1 cellular context compared by ENCODE assay signal in genomic region chr19:1400281-1401137, GRCh38.
A peak's percentile ranks its signal among the peaks of the same experiment; 100 is the strongest.
TF ChIP-seq lines count a peak whose summit lies in the region.

No MANE protein-coding gene starts in this region.

TF ChIP-seq in HepG2, 621 proteins besides CTCF, POLR2A, EP300 and RAD21 (continued from another document and continues in another):
- no peak for TF ChIP-seq FOXP1 (IDR thresholded peaks at IDR 0.05)
- peak; percentile 11; the same call in 1 of the 2 replicates for TF ChIP-seq FOXP1 (CRISPR knock-in tag; IDR thresholded peaks at IDR 0.05)
- TF ChIP-seq SMAD9 (CRISPR knock-in tag; IDR thresholded peaks at IDR 0.05): no peak
- TF ChIP-seq ASH2L (IDR thresholded peaks at IDR 0.05; ENCODE audit: insufficient read length, low read depth, low read length): no peak
- no peak for TF ChIP-seq BHLHE40 (IDR thresholded peaks at IDR 0.05; ENCODE audit: low read length)
- TF ChIP-seq MAF1 (CRISPR knock-in tag; IDR thresholded peaks at IDR 0.05; ENCODE audit: borderline replicate concordance): no peak
- no peak for TF ChIP-seq FOXK2 (IDR thresholded peaks at IDR 0.05)
- no peak; the same call in 1 of the 2 replicates for TF ChIP-seq HOXA5 (CRISPR knock-in tag; IDR thresholded peaks at IDR 0.05)
- peak; percentile 100 for TF ChIP-seq ZMYM3 (CRISPR knock-in tag; IDR thresholded peaks at IDR 0.05)
- TF ChIP-seq AKNA (CRISPR knock-in tag; IDR thresholded peaks at IDR 0.05; ENCODE audit: borderline replicate concordance): no peak
- no peak for TF ChIP-seq GRHL1 (CRISPR knock-in tag; conservative IDR thresholded peaks at IDR 0.05)
- TF ChIP-seq KLF16 (CRISPR knock-in tag; IDR thresholded peaks at IDR 0.05): peak in 1 of 2 experiments; percentile 42; a peak in 2 of 4 replicates
- peak; percentile 68 for TF ChIP-seq UBTF (CRISPR knock-in tag; IDR thresholded peaks at IDR 0.05)
- no peak for TF ChIP-seq JUNB (CRISPR knock-in tag; IDR thresholded peaks at IDR 0.05; ENCODE audit: borderline replicate concordance)
- no peak for TF ChIP-seq STAT5B (CRISPR knock-in tag; IDR thresholded peaks at IDR 0.05)
- TF ChIP-seq FOXA3 (CRISPR knock-in tag; IDR thresholded peaks at IDR 0.05): peak; percentile 61; the same call in 1 of the 2 replicates
- TF ChIP-seq PLSCR1 (CRISPR knock-in tag; IDR thresholded peaks at IDR 0.05; ENCODE audit: borderline replicate concordance): no peak
- no peak for TF ChIP-seq ZFP37 (CRISPR knock-in tag; IDR thresholded peaks at IDR 0.05; ENCODE audit: borderline replicate concordance)
- TF ChIP-seq NR2F1 (CRISPR knock-in tag; IDR thresholded peaks at IDR 0.05): peak in 1 of 2 experiments; percentile 36; a peak in 1 of 4 replicates
- no peak for TF ChIP-seq ZFP41 (CRISPR knock-in tag; IDR thresholded peaks at IDR 0.05; ENCODE audit: borderline replicate concordance)
- 0 out of 2 replicates have a peak, but pooled peaks have one; percentile 47 for TF ChIP-seq ZNF124 (CRISPR knock-in tag; IDR thresholded peaks at IDR 0.05)
- no peak for TF ChIP-seq NFE2L1 (CRISPR knock-in tag; IDR thresholded peaks at IDR 0.05; ENCODE audit: borderline replicate concordance)
- TF ChIP-seq ARNT2 (CRISPR knock-in tag; IDR thresholded peaks at IDR 0.05; ENCODE audit: low read depth): peak; percentile 58; the same call in 1 of the 2 replicates
- no peak; the same call in 1 of the 2 replicates for TF ChIP-seq GATA4 (IDR thresholded peaks at IDR 0.05; ENCODE audit: borderline replicate concordance, low read depth)
- peak; percentile 12 for TF ChIP-seq HNRNPK (IDR thresholded peaks at IDR 0.05; ENCODE audit: low read depth, low read length, poor library complexity, severe bottlenecking)
- no peak for TF ChIP-seq ZBTB40 (IDR thresholded peaks at IDR 0.05)
- peak; percentile 70 for TF ChIP-seq ZBTB40 (CRISPR knock-in tag; IDR thresholded peaks at IDR 0.05)
- TF ChIP-seq ZSCAN21 (CRISPR knock-in tag; IDR thresholded peaks at IDR 0.05; ENCODE audit: borderline replicate concordance): no peak
- TF ChIP-seq ZNF614 (CRISPR knock-in tag; IDR thresholded peaks at IDR 0.05; ENCODE audit: borderline replicate concordance): peak; percentile 47; the same call in 1 of the 2 replicates
- no peak; the same call in 1 of the 2 replicates for TF ChIP-seq ZNF503 (CRISPR knock-in tag; IDR thresholded peaks at IDR 0.05)
- peak; percentile 15; the same call in 1 of the 2 replicates for TF ChIP-seq ZNF143 (CRISPR knock-in tag; IDR thresholded peaks at IDR 0.05)
- TF ChIP-seq HIVEP1 (CRISPR knock-in tag; IDR thresholded peaks at IDR 0.05): no peak
- no peak; the same call in 1 of the 2 replicates for TF ChIP-seq BRD4 (CRISPR knock-in tag; IDR thresholded peaks at IDR 0.05)
- no peak for TF ChIP-seq KLF13 (CRISPR knock-in tag; IDR thresholded peaks at IDR 0.05)
- TF ChIP-seq SMYD3 (CRISPR knock-in tag; IDR thresholded peaks at IDR 0.05): peak; percentile 33; the same call in 1 of the 2 replicates
- TF ChIP-seq NKX3-1 (CRISPR knock-in tag; IDR thresholded peaks at IDR 0.05): no peak
- TF ChIP-seq ZNF552 (CRISPR knock-in tag; IDR thresholded peaks at IDR 0.05; ENCODE audit: borderline replicate concordance): peak; percentile 27; the same call in 1 of the 2 replicates
- TF ChIP-seq SP5 (CRISPR knock-in tag; IDR thresholded peaks at IDR 0.05; ENCODE audit: borderline replicate concordance, low read depth): peak; percentile 56; the same call in 1 of the 2 replicates
- peak; percentile 63; the same call in 1 of the 2 replicates for TF ChIP-seq DR1 (CRISPR knock-in tag; IDR thresholded peaks at IDR 0.05)
- TF ChIP-seq ZNF576 (CRISPR knock-in tag; IDR thresholded peaks at IDR 0.05): 0 out of 2 replicates have a peak, but pooled peaks have one; percentile 64
